13 cellular contexts compared by ENCODE assay signal in genomic region chr21:38244407-38244787, GRCh38. TPM values are rescaled to one million over a fixed set of nuclear protein-coding genes. Genes with fewer than 3 reads are reported as not detected.
DNase-seq lines count a peak whose midpoint lies in the region; ATAC-seq and TF ChIP-seq lines count a peak whose summit lies in the region.
"Had no signal": no experiment of that assay in that cellular context is flagged by ENCODE, and none has a peak within 500 bp of the region (broad histone marks: within the 10 kb centered on the region; RNA-seq: fewer than 3 reads in every experiment).

No MANE protein-coding gene starts in this region.

- H3K9ac ChIP-seq in fibroblast of lung (ENCODE audit: insufficient read depth, low read length): no peak overlapping the region

- no peaks in the 10 kb centered on the region for H3K27me3 ChIP-seq in fibroblast of lung (ENCODE audit: control insufficient read depth, insufficient read depth, low read length)
- no peaks in the 10 kb centered on the region for H3K27me3 ChIP-seq in H7 (ENCODE audit: control insufficient read depth, insufficient read depth, low read length)

- H3K4me2 ChIP-seq in fibroblast of lung (ENCODE audit: extremely low read depth, insufficient read depth, low read length): no peak overlapping the region

- no peaks in the 10 kb centered on the region for H3K9me3 ChIP-seq in fibroblast of lung (ENCODE audit: control insufficient read depth, insufficient read depth, low read depth, low read length)

- H3K4me1 ChIP-seq in fibroblast of lung (ENCODE audit: control insufficient read depth, extremely low read depth, insufficient read depth, low read length): peaks cover 2% of the 10 kb centered on the region

- H3K27ac ChIP-seq in VCaP: peak overlapping the region; percentile 28; the same call in 1 of the 2 replicates
- peak overlapping the region; percentile 15 for H3K27ac ChIP-seq in fibroblast of lung (ENCODE audit: insufficient read depth, low read length)

- no peak overlapping the region for H2AFZ ChIP-seq in fibroblast of lung (ENCODE audit: low read length)

- H3K4me3 ChIP-seq in fibroblast of lung (replicated peaks in 1 of 4; ENCODE audit: control extremely low read depth in 1 of 4, insufficient read depth in 1 of 4, low read depth in 3 of 4, low read length in 4 of 4) (no peak overlapping the region), H7 (ENCODE audit: insufficient read depth, low read depth, low read length) (no peak overlapping the region)

- no peaks in the 10 kb centered on the region for H3K36me3 ChIP-seq in fibroblast of lung (ENCODE audit: control insufficient read depth, insufficient read depth, low read length)
- H3K36me3 ChIP-seq in H7 (replicated peaks; ENCODE audit: control insufficient read depth, insufficient read depth, low read length): no peaks in the 10 kb centered on the region

- H3K79me2 ChIP-seq in fibroblast of lung (ENCODE audit: control insufficient read depth, insufficient read depth, low read length): no peaks in the 10 kb centered on the region

- TF ChIP-seq CTCF in VCaP (conservative IDR thresholded peaks at IDR 0.05): no peak
- no peak for TF ChIP-seq CTCF in fibroblast of lung (conservative IDR thresholded peaks at IDR 0.05 in 1 of 2, IDR thresholded peaks at IDR 0.05 in 1 of 2; ENCODE audit: low read depth in 1 of 2, low read length in 2 of 2)

- no peaks in the 10 kb centered on the region for H4K20me1 ChIP-seq in fibroblast of lung (ENCODE audit: control insufficient read depth, extremely low read depth, insufficient read depth, low read length)

- ATAC-seq in HG03565 (IDR thresholded peaks at IDR 0.05; ENCODE audit: unreplicated experiment): no peak

- peak; percentile 5 for DNase-seq in stimulated activated CD4-positive, alpha-beta T cell treated with anti-CD3 and anti-CD28 coated beads, Interleukin-15, amount 100 ng/mL, for 24 hours
- DNase-seq in stimulated activated CD4-positive, alpha-beta T cell treated with anti-CD3 and anti-CD28 coated beads, Interleukin-4, amount 100 ng/mL, for 4 hours: no peak
- DNase-seq in fibroblast of lung (ENCODE audit: low read depth in 2 of 2): peak in 1 of 2 donors; percentile 29
- DNase-seq in CD1c-positive myeloid dendritic cell (ENCODE audit: extremely low spot score): no peak
- DNase-seq in HT-29 (ENCODE audit: low spot score): no peak
- no peak for DNase-seq in H7
- DNase-seq: cerebellar nuclear complex, NCI-H1436, NCI-H526 treated with DMSO at 0.1 percent for 48 hours, posterior cingulate gyrus, SHP77 treated with DMSO at 0.1 percent for 48 hours had no signal

RNA-seq across cellular contexts. Expression of gene KCNJ15, which starts 12.4 kb away (rescaled TPM):
- total RNA-seq in fibroblast of lung: 0.83 and 1.5 TPM in 2 replicates
- polyA plus RNA-seq in fibroblast of lung: 0.44 and 3.2 TPM in 2 replicates
- 0.20 and 1.5 TPM in 2 replicates for polyA plus RNA-seq in fibroblast of lung (2012)
- 18.1 TPM in 1 of 2 replicates, not detected in the other for polyA minus RNA-seq in fibroblast of lung (ENCODE audit: low replicate concordance)
- total RNA-seq in HT-29 (2014; rRNA removed; shearing (Covaris generic)): not detected in 2 replicates
- 0.33 TPM in 1 of 2 replicates, not detected in the other for total RNA-seq in H7 (2014; rRNA removed; shearing (Covaris generic))
